Comparison of ENCODE assay signal across 4 cellular contexts in genomic region chr6:43652822-43653221, GRCh38. TPM values are rescaled to one million over a fixed set of nuclear protein-coding genes. Genes with fewer than 3 reads are reported as not detected.
"Had no signal": no experiment of that assay in that cellular context is flagged by ENCODE, and none has a peak within 500 bp of the region (broad histone marks: within the 10 kb centered on the region; RNA-seq: fewer than 3 reads in every experiment).

No MANE protein-coding gene starts in this region.

RNA-seq across cellular contexts. Expression of gene RSPH9, which starts 8.0 kb away (rescaled TPM):
- total RNA-seq: PC-3, PC-9, SJCRH30, SJSA1 had no signal
